19 cellular contexts compared by ENCODE assay signal in genomic region chr6:132007474-132008190, GRCh38. TPM values are rescaled to one million over a fixed set of nuclear protein-coding genes. Genes with fewer than 3 reads are reported as not detected.
A peak's percentile ranks its signal among the peaks of the same experiment; 100 is the strongest.
DNase-seq lines count a peak whose midpoint lies in the region; ATAC-seq, FAIRE-seq and TF ChIP-seq lines count a peak whose summit lies in the region.
"Had no signal": no experiment of that assay in that cellular context is flagged by ENCODE, and none has a peak within 500 bp of the region (broad histone marks: within the 10 kb centered on the region; RNA-seq: fewer than 3 reads in every experiment).

No MANE protein-coding gene starts in this region.

- POLR2A ChIA-PET in PC-3 (lab: Charles Lee; ENCODE audit: unreplicated experiment) (no interaction called here), HepG2 (lab: Yijun Ruan, JAX) (interaction anchor here (1.0 to 1.2 kb wide), 2 partner anchors 27 to 56 kb away, joined by 7 read pairs; partner anchors contain the start of gene CCN2)

- no peak overlapping the region for H3K9ac ChIP-seq in PC-3 (ENCODE audit: low read length)
- no peak overlapping the region for H3K9ac ChIP-seq in HepG2 (ENCODE audit: insufficient read depth, low read depth, low read length)
- H3K9ac ChIP-seq in neuronal stem cell (ENCODE audit: low read depth, low read length, poor library complexity), result no peak overlapping the region
- H3K9ac ChIP-seq: KMS-11 had no signal

- no peaks in the 10 kb centered on the region for H3K36me3 Mint-ChIP-seq in activated naive CD8-positive, alpha-beta T cell treated with anti-CD3 and anti-CD28 coated beads for 36 hours

- no peak overlapping the region for H3K18ac ChIP-seq in neuronal stem cell (ENCODE audit: low read length)

- H3K9me3 ChIP-seq in PC-3 (ENCODE audit: low read length), result no peaks in the 10 kb centered on the region
- peaks cover 19% of the 10 kb centered on the region for H3K9me3 ChIP-seq in HepG2 (ENCODE audit: low read length)
- H3K9me3 ChIP-seq in neuronal stem cell (replicated peaks in 1 of 2; ENCODE audit: control insufficient read depth in 2 of 2, insufficient read depth in 1 of 2, low read depth in 1 of 2, low read length in 2 of 2), result peaks cover 5 to 14% of the 10 kb centered on the region in 2 donors
- H3K9me3 ChIP-seq: gastrocnemius medialis, ovary, vagina had no signal

- H3F3A ChIP-seq in PC-3 (ENCODE audit: low read length, unreplicated experiment), result no peaks in the 10 kb centered on the region

- TF ChIP-seq RAD21 in HepG2 (CRISPR knock-in tag; IDR thresholded peaks at IDR 0.05), result no peak

- H3K4me3 ChIP-seq in PC-3 (ENCODE audit: low read length) (no peak overlapping the region), epithelial cell of esophagus (ENCODE audit: low read length) (no peak overlapping the region), HepG2 (replicated peaks in 1 of 3; ENCODE audit: insufficient read depth in 1 of 3, low read depth in 2 of 3, low read length in 3 of 3) (no peak overlapping the region), neuronal stem cell (ENCODE audit: low read length in 2 of 2) (no peak overlapping the region)
- H3K4me3 ChIP-seq: gastrocnemius medialis, ovary, sigmoid colon, vagina had no signal

- H3K79me2 ChIP-seq in PC-3 (ENCODE audit: low read length), result no peaks in the 10 kb centered on the region
- H3K79me2 ChIP-seq in HepG2 (ENCODE audit: insufficient read depth, low read length), result no peaks in the 10 kb centered on the region

- in situ Hi-C loops in HepG2 (cut with HindIII; ENCODE audit: extremely low pct_ligation_motif_present, low pct_unique_long_range_greater_than_20kb), result no loop called here

- DNase-seq in EH (ENCODE audit: low read depth) (peak; percentile 53), PC-3 (peak; percentile 58), epithelial cell of esophagus (ENCODE audit: low read depth) (peak; percentile 76), HepG2 (ENCODE audit: low spot score) (peak; percentile 42), dermis blood vessel endothelial cell (no peak), neuronal stem cell (ENCODE audit: low spot score) (no peak)
- no peak for DNase-seq in activated naive CD8-positive, alpha-beta T cell treated with anti-CD3 and anti-CD28 coated beads for 36 hours
- DNase-seq: activated CD4-positive, alpha-beta T cell treated with anti-CD3 and anti-CD28 coated beads, Interleukin-2, amount 50 U/mL, for 1 hour; activated naive CD4-positive, alpha-beta T cell treated with anti-CD3 and anti-CD28 coated beads, Interleukin-2, amount 50 U/mL, for 16 hours; AML-193; gastrocnemius medialis; NCI-H2171; ovary; sigmoid colon; stimulated activated CD4-positive, alpha-beta T cell treated with anti-CD3 and anti-CD28 coated beads, Interleukin-4, amount 100 ng/mL, for 1 hour had no signal

- no peak overlapping the region for H3K14ac ChIP-seq in neuronal stem cell (ENCODE audit: low read length)

- H2BK15ac ChIP-seq in neuronal stem cell (ENCODE audit: low read length), result no peak overlapping the region

- TF ChIP-seq EP300 in HepG2 (IDR thresholded peaks at IDR 0.05; ENCODE audit: low read depth in 2 of 2, low read length in 2 of 2) (no peak), HepG2 (CRISPR knock-in tag; IDR thresholded peaks at IDR 0.05; ENCODE audit: borderline replicate concordance) (no peak)

- H3K27me3 Mint-ChIP-seq in activated naive CD8-positive, alpha-beta T cell treated with anti-CD3 and anti-CD28 coated beads for 36 hours, result no peaks in the 10 kb centered on the region

- no peaks in the 10 kb centered on the region for H3K4me1 Mint-ChIP-seq in activated naive CD8-positive, alpha-beta T cell treated with anti-CD3 and anti-CD28 coated beads for 36 hours

- no peak for TF ChIP-seq CTCF in PC-3 (conservative IDR thresholded peaks at IDR 0.05; ENCODE audit: low read depth, low read length)
- no peak for TF ChIP-seq CTCF in epithelial cell of esophagus (IDR thresholded peaks at IDR 0.05; ENCODE audit: insufficient read depth, low read depth, low read length, missing control alignments)
- TF ChIP-seq CTCF in HepG2 (CRISPR knock-in tag; IDR thresholded peaks at IDR 0.05), result no peak

- H2BK120ac ChIP-seq in neuronal stem cell (ENCODE audit: low read depth, low read length), result no peak overlapping the region

- no peaks in the 10 kb centered on the region for H4K20me1 ChIP-seq in PC-3 (ENCODE audit: low read length)
- H4K20me1 ChIP-seq in HepG2 (ENCODE audit: insufficient read depth, low read length), result no peaks in the 10 kb centered on the region

- ATAC-seq in PC-3 (no peak), HepG2 (no peak), HG03354 (IDR thresholded peaks at IDR 0.05; ENCODE audit: poor library complexity, severe bottlenecking, unreplicated experiment) (no peak)
- ATAC-seq: gastrocnemius medialis had no signal

- H3K4me2 ChIP-seq in PC-3 (ENCODE audit: low read length) (no peak overlapping the region), HepG2 (ENCODE audit: low read depth, low read length) (no peak overlapping the region), neuronal stem cell (ENCODE audit: insufficient read depth, low read length, poor library complexity, severe bottlenecking) (no peak overlapping the region)
- H3K4me2 ChIP-seq: KMS-11 had no signal

- no peak overlapping the region for H4K8ac ChIP-seq in neuronal stem cell (ENCODE audit: low read depth, low read length)

- H3K79me1 ChIP-seq in neuronal stem cell (ENCODE audit: low read depth, low read length), result no peaks in the 10 kb centered on the region

- H2BK5ac ChIP-seq in neuronal stem cell (ENCODE audit: low read length), result no peak overlapping the region

- H2AFZ ChIP-seq in PC-3 (ENCODE audit: low read length) (no peak overlapping the region), HepG2 (ENCODE audit: low read length) (no peak overlapping the region), neuronal stem cell (ENCODE audit: low read length) (no peak overlapping the region)

- no peak overlapping the region for H3K23ac ChIP-seq in neuronal stem cell (ENCODE audit: low read depth, low read length, poor library complexity)

- H3K4ac ChIP-seq in neuronal stem cell (ENCODE audit: low read length), result no peak overlapping the region

- no peak overlapping the region for H2AK5ac ChIP-seq in neuronal stem cell (ENCODE audit: low read depth, low read length)

- H3K36me3 ChIP-seq in PC-3 (ENCODE audit: low read depth, low read length) (no peaks in the 10 kb centered on the region), HepG2 (replicated peaks in 1 of 2; ENCODE audit: control insufficient read depth in 1 of 2, insufficient read depth in 2 of 2, low read length in 2 of 2) (no peaks in the 10 kb centered on the region), neuronal stem cell (replicated peaks in 1 of 2; ENCODE audit: control insufficient read depth in 2 of 2, insufficient read depth in 2 of 2, low read length in 2 of 2) (no peaks in the 10 kb centered on the region)
- H3K36me3 ChIP-seq: gastrocnemius medialis, ovary, sigmoid colon, vagina had no signal

- H4K91ac ChIP-seq in neuronal stem cell (ENCODE audit: low read depth, low read length, poor library complexity), result no peak overlapping the region

- peaks cover 9% of the 10 kb centered on the region for H3K9me3 Mint-ChIP-seq in activated naive CD8-positive, alpha-beta T cell treated with anti-CD3 and anti-CD28 coated beads for 36 hours

- WGBS in HepG2 (ENCODE audit: low lambda C conversion rate), result 52% methylated on average over 2 of the region's 2 CpGs
- WGBS in neuronal stem cell (ENCODE audit: extremely low coverage in 2 of 2, insufficient read length in 2 of 2, insufficient replicate concordance in 1 of 2), 2 donors, result no CpG with 5 or more reads among the region's 2 CpGs

- no peak overlapping the region for H3K27ac ChIP-seq in PC-3 (ENCODE audit: low read length)
- H3K27ac ChIP-seq in HepG2 (ENCODE audit: extremely low read length, insufficient read depth, low read length), result no peak overlapping the region
- no peak overlapping the region for H3K27ac ChIP-seq in neuronal stem cell (replicated peaks; ENCODE audit: low read length)
- H3K27ac ChIP-seq: gastrocnemius medialis, KMS-11, ovary, sigmoid colon, vagina had no signal

- H3K27me3 ChIP-seq in PC-3 (ENCODE audit: low read length) (no peaks in the 10 kb centered on the region), HepG2 (ENCODE audit: control insufficient read depth in 1 of 2, insufficient read depth in 2 of 2, low read length in 2 of 2) (no peaks in the 10 kb centered on the region), neuronal stem cell (ENCODE audit: control insufficient read depth in 3 of 3, insufficient read depth in 3 of 3, low read depth in 1 of 3, low read length in 3 of 3) (no peaks in the 10 kb centered on the region)
- H3K27me3 ChIP-seq: gastrocnemius medialis, ovary, sigmoid colon, vagina had no signal

- H3K9me2 ChIP-seq in PC-3 (replicated peaks; ENCODE audit: low read length), result no peaks in the 10 kb centered on the region

- H2BK12ac ChIP-seq in neuronal stem cell (ENCODE audit: low read length), result no peak overlapping the region

- no peak for TF ChIP-seq POLR2A in HepG2 (IDR thresholded peaks at IDR 0.05; ENCODE audit: insufficient read depth in 1 of 2, low read depth in 2 of 2, low read length in 2 of 2)

- H3K4me3 Mint-ChIP-seq in activated naive CD8-positive, alpha-beta T cell treated with anti-CD3 and anti-CD28 coated beads for 36 hours, result no peak overlapping the region

- H3K27ac Mint-ChIP-seq in activated naive CD8-positive, alpha-beta T cell treated with anti-CD3 and anti-CD28 coated beads for 36 hours, result no peak overlapping the region

- no peak for FAIRE-seq in HepG2 (lab: Jason Lieb, UNC)
- FAIRE-seq: RCC 7860 had no signal

- CTCF ChIA-PET in PC-3 (lab: Charles Lee) (no interaction called here), HepG2 (lab: Yijun Ruan, JAX; ENCODE audit: low intra/inter-chr PET ratio, low total read pairs) (no interaction called here)

- intact Hi-C loops in PC-3 (cut with micrococcal nuclease) (no loop called here), HepG2 (cut with micrococcal nuclease; ENCODE audit: unreplicated experiment) (no loop called here)

- no TSS peak for BruUV-seq in PC-3 (replicated peaks; lab: Mats Ljungman, UMichigan)
- no TSS peak for BruUV-seq in HepG2 (replicated peaks; lab: Mats Ljungman, UMichigan)

- H3K4me1 ChIP-seq in PC-3 (ENCODE audit: insufficient read depth, low read length) (no peaks in the 10 kb centered on the region), HepG2 (ENCODE audit: insufficient read depth, low read length) (peaks cover 58% of the 10 kb centered on the region), neuronal stem cell (ENCODE audit: control insufficient read depth in 2 of 2, insufficient read depth in 1 of 2, low read depth in 1 of 2, low read length in 2 of 2) (no peaks in the 10 kb centered on the region)
- H3K4me1 ChIP-seq: vagina had no signal

RNA-seq across cellular contexts. Expression of gene CCN2, which starts 56.5 kb away (rescaled TPM):
- total RNA-seq in PC-3 (2014; rRNA removed) (33.2 and 34.4 TPM in 2 replicates), HepG2 (2016; rRNA removed; fragmentation: Illumina TruSeq; extraction: Trizol) (29.6 and 34.7 TPM in 2 replicates), dermis blood vessel endothelial cell (773 and 867 TPM in 2 replicates)
- total RNA-seq in HepG2 (2016; cell fraction: cytosol; rRNA removed; fragmentation: Illumina TruSeq; extraction: Trizol; ENCODE audit: low read depth), result 7.2 and 7.8 TPM in 2 replicates
- 27.0 and 36.5 TPM in 2 replicates for total RNA-seq in HepG2 (2016; cell fraction: insoluble cytoplasmic fraction; rRNA removed; fragmentation: Illumina TruSeq; extraction: Trizol)
- total RNA-seq in HepG2 (2016; cell fraction: membrane; rRNA removed; fragmentation: Illumina TruSeq; extraction: Trizol), result 29.3 and 34.9 TPM in 2 replicates
- 91.2 and 104 TPM in 2 replicates for total RNA-seq in HepG2 (2016; cell fraction: nucleus; rRNA removed; fragmentation: Illumina TruSeq; extraction: Trizol)
- polyA plus RNA-seq in HepG2 (2011; rRNA removed), result 316 and 375 TPM in 2 replicates
- polyA plus RNA-seq in HepG2 (2011; cell fraction: cytosol; rRNA removed), result 191 and 283 TPM in 2 replicates
- 458 and 601 TPM in 2 replicates for polyA plus RNA-seq in HepG2 (2011; cell fraction: nucleus; rRNA removed)
- polyA plus RNA-seq in HepG2 (2012), result 765 and 789 TPM in 2 replicates
- 7.8 and 8.0 TPM in 2 replicates for polyA plus RNA-seq in HepG2 (2016; cell fraction: cytosol; fragmentation: Illumina TruSeq; extraction: Trizol; ENCODE audit: low read depth)
- 36.0 and 46.4 TPM in 2 replicates for polyA plus RNA-seq in HepG2 (2016; cell fraction: insoluble cytoplasmic fraction; fragmentation: Illumina TruSeq; extraction: Trizol; ENCODE audit: low read depth)
- 18.5 and 20.3 TPM in 2 replicates for polyA plus RNA-seq in HepG2 (2016; cell fraction: membrane; fragmentation: Illumina TruSeq; extraction: Trizol; ENCODE audit: low read depth)
- 252 and 258 TPM in 2 replicates for polyA plus RNA-seq in HepG2 (2016; cell fraction: nucleus; fragmentation: Illumina TruSeq; extraction: Trizol; ENCODE audit: insufficient read depth, low read depth)
- polyA minus RNA-seq in HepG2 (2011; rRNA and poly(A)+ RNA removed; ENCODE audit: low replicate concordance), result 0.21 and 276 TPM in 2 replicates
- 404 and 475 TPM in 2 replicates for polyA minus RNA-seq in HepG2 (2011; cell fraction: cytosol; rRNA and poly(A)+ RNA removed)
- 171 and 228 TPM in 2 replicates for polyA minus RNA-seq in HepG2 (2011; cell fraction: nucleus; rRNA and poly(A)+ RNA removed)
- polyA plus RNA-seq in neuronal stem cell (2013, experiment 1 of 2), result 69.1 TPM
- 70.8 TPM for polyA plus RNA-seq in neuronal stem cell (2013, experiment 2 of 2)
- not detected for total RNA-seq in activated naive CD8-positive, alpha-beta T cell treated with anti-CD3 and anti-CD28 coated beads for 36 hours

Comparison
In these comparisons a context has a peak if more than half of its experiments do, and no peak if none do; other contexts are left out.
1. DNase-seq: peak in EH (single experiment), PC-3 (single experiment), epithelial cell of esophagus (single experiment) and HepG2 (single experiment); none in dermis blood vessel endothelial cell (single experiment), neuronal stem cell (single experiment) and activated naive CD8-positive, alpha-beta T cell treated with anti-CD3 and anti-CD28 coated beads for 36 hours (single experiment).
2. RNA of gene CCN2, which starts 56.5 kb away (total RNA-seq): 773 to 867 TPM in dermis blood vessel endothelial cell, 7.2 to 104 TPM in HepG2 and 33.2 to 34.4 TPM in PC-3; not detected in activated naive CD8-positive, alpha-beta T cell treated with anti-CD3 and anti-CD28 coated beads for 36 hours; every median in the first group is over 4 times any median in the second.